9 cellular contexts compared by ENCODE assay signal in genomic region chr12:70849265-70849960, GRCh38.
DNase-seq lines count a peak whose midpoint lies in the region; ATAC-seq and TF ChIP-seq lines count a peak whose summit lies in the region.
"Had no signal": no experiment of that assay in that cellular context is flagged by ENCODE, and none has a peak within 500 bp of the region (broad histone marks: within the 10 kb centered on the region; RNA-seq: fewer than 3 reads in every experiment).

No MANE protein-coding gene starts in this region.

- TF ChIP-seq EP300 in upper lobe of left lung (IDR thresholded peaks at IDR 0.05), result no peak

- H3K36me3 Mint-ChIP-seq in neural progenitor cell, result no peaks in the 10 kb centered on the region
- H3K36me3 Mint-ChIP-seq in activated CD4-positive, alpha-beta T cell treated with anti-CD3 and anti-CD28 coated beads for 36 hours (ENCODE audit: low read depth), result no peaks in the 10 kb centered on the region
- H3K36me3 Mint-ChIP-seq: activated naive CD4-positive, alpha-beta T cell treated with anti-CD3 and anti-CD28 coated beads, Interleukin-2, amount 50 U/mL, for 24 hours had no signal

- no peak overlapping the region for H3K4me3 Mint-ChIP-seq in neural progenitor cell
- no peak overlapping the region for H3K4me3 Mint-ChIP-seq in activated CD4-positive, alpha-beta T cell treated with anti-CD3 and anti-CD28 coated beads for 36 hours
- H3K4me3 Mint-ChIP-seq: activated naive CD4-positive, alpha-beta T cell treated with anti-CD3 and anti-CD28 coated beads, Interleukin-2, amount 50 U/mL, for 24 hours had no signal

- DNase-seq in ELR (ENCODE audit: low read depth), result peak; percentile 24
- DNase-seq in M059J (ENCODE audit: low read depth), result peak; percentile 25
- DNase-seq in dedifferentiated amniotic fluid mesenchymal stem cell (ENCODE audit: extremely low spot score), result peak; percentile 47
- no peak for DNase-seq in neural progenitor cell (ENCODE audit: low spot score)
- no peak for DNase-seq in activated CD4-positive, alpha-beta T cell treated with anti-CD3 and anti-CD28 coated beads for 36 hours
- DNase-seq in upper lobe of left lung, result no peak
- no peak for DNase-seq in activated CD4-positive, alpha-beta T cell treated with anti-CD3 and anti-CD28 coated beads, Interleukin-2, amount 50 U/mL, for 4 hours

- POLR2A ChIA-PET in activated CD4-positive, alpha-beta T cell treated with anti-CD3 and anti-CD28 coated beads for 36 hours (lab: Charles Lee), result no interaction called here

- intact Hi-C loops in activated CD4-positive, alpha-beta T cell treated with anti-CD3 and anti-CD28 coated beads for 36 hours (cut with DNase I, micrococcal nuclease), result loop anchor here in 1 of 2 experiments (1.0 kb wide), 1 partner anchor 115 kb away; no protein-coding TSS in a partner anchor

- no peaks in the 10 kb centered on the region for H3K79me2 ChIP-seq in neural progenitor cell (ENCODE audit: low read depth)

- H3K27ac ChIP-seq in neural progenitor cell (no peak overlapping the region), upper lobe of left lung (no peak overlapping the region)

- TF ChIP-seq CTCF in neural progenitor cell (IDR thresholded peaks at IDR 0.05), result peak; percentile 61
- TF ChIP-seq CTCF in upper lobe of left lung (IDR thresholded peaks at IDR 0.05), result peak in 2 of 6 experiments; percentile 20 to 24

- H3K9me3 ChIP-seq in neural progenitor cell (ENCODE audit: low read depth) (no peaks in the 10 kb centered on the region), upper lobe of left lung (no peaks in the 10 kb centered on the region)

- no peaks in the 10 kb centered on the region for H3F3A ChIP-seq in neural progenitor cell (ENCODE audit: low read depth)

- H2AFZ ChIP-seq in neural progenitor cell (replicated peaks), result no peak overlapping the region

- no peak for ATAC-seq in HG02571 (IDR thresholded peaks at IDR 0.05; ENCODE audit: unreplicated experiment)
- no peak for ATAC-seq in activated CD4-positive, alpha-beta T cell treated with anti-CD3 and anti-CD28 coated beads for 36 hours
- no peak for ATAC-seq in upper lobe of left lung (ENCODE audit: low FRiP score in 2 of 2)

- no peak overlapping the region for H3K27ac Mint-ChIP-seq in neural progenitor cell
- H3K27ac Mint-ChIP-seq in activated CD4-positive, alpha-beta T cell treated with anti-CD3 and anti-CD28 coated beads for 36 hours, result no peak overlapping the region
- H3K27ac Mint-ChIP-seq: activated naive CD4-positive, alpha-beta T cell treated with anti-CD3 and anti-CD28 coated beads, Interleukin-2, amount 50 U/mL, for 24 hours had no signal

- TF ChIP-seq POLR2A in upper lobe of left lung (IDR thresholded peaks at IDR 0.05), result no peak

- 38 to 41% methylated on average over 3 of the region's 3 CpGs for WGBS in upper lobe of left lung, 2 donors

- no peaks in the 10 kb centered on the region for H4K20me1 ChIP-seq in neural progenitor cell (ENCODE audit: low read depth)

- H3K4me1 Mint-ChIP-seq in neural progenitor cell, result peaks cover 9% of the 10 kb centered on the region
- H3K4me1 Mint-ChIP-seq in activated CD4-positive, alpha-beta T cell treated with anti-CD3 and anti-CD28 coated beads for 36 hours, result no peaks in the 10 kb centered on the region
- H3K4me1 Mint-ChIP-seq: activated naive CD4-positive, alpha-beta T cell treated with anti-CD3 and anti-CD28 coated beads, Interleukin-2, amount 50 U/mL, for 24 hours had no signal

- no peaks in the 10 kb centered on the region for H3K27me3 ChIP-seq in neural progenitor cell
- no peaks in the 10 kb centered on the region for H3K27me3 ChIP-seq in upper lobe of left lung

- H3K36me3 ChIP-seq in neural progenitor cell (no peaks in the 10 kb centered on the region), upper lobe of left lung (no peaks in the 10 kb centered on the region)

- CTCF ChIA-PET in activated CD4-positive, alpha-beta T cell treated with anti-CD3 and anti-CD28 coated beads for 36 hours (lab: Charles Lee), result interaction anchor here (0.6 to 0.8 kb wide), 2 partner anchors 41 to 119 kb away, joined by 3 read pairs; no protein-coding TSS in a partner anchor

- no peaks in the 10 kb centered on the region for H3K9me3 Mint-ChIP-seq in neural progenitor cell
- no peaks in the 10 kb centered on the region for H3K9me3 Mint-ChIP-seq in activated CD4-positive, alpha-beta T cell treated with anti-CD3 and anti-CD28 coated beads for 36 hours (ENCODE audit: low read depth)
- H3K9me3 Mint-ChIP-seq: activated naive CD4-positive, alpha-beta T cell treated with anti-CD3 and anti-CD28 coated beads, Interleukin-2, amount 50 U/mL, for 24 hours had no signal

- H3K27me3 Mint-ChIP-seq in neural progenitor cell (ENCODE audit: insufficient read depth, low read depth), result no peaks in the 10 kb centered on the region
- H3K27me3 Mint-ChIP-seq in activated CD4-positive, alpha-beta T cell treated with anti-CD3 and anti-CD28 coated beads for 36 hours, result no peaks in the 10 kb centered on the region
- H3K27me3 Mint-ChIP-seq: activated naive CD4-positive, alpha-beta T cell treated with anti-CD3 and anti-CD28 coated beads, Interleukin-2, amount 50 U/mL, for 24 hours had no signal

- H3K4me3 ChIP-seq in neural progenitor cell (no peak overlapping the region), upper lobe of left lung (no peak overlapping the region)

- no peak overlapping the region for H3K9ac ChIP-seq in neural progenitor cell

- H3K4me1 ChIP-seq in neural progenitor cell (no peaks in the 10 kb centered on the region), upper lobe of left lung (peaks cover 0 to 26% (median 4%) of the 10 kb centered on the region in 4 donors)

- H3K4me2 ChIP-seq in neural progenitor cell, result no peak overlapping the region

Comparison
In these comparisons a context has a peak if more than half of its experiments do, and no peak if none do; other contexts are left out.
1. DNase-seq: peak in ELR (single experiment), M059J (single experiment) and dedifferentiated amniotic fluid mesenchymal stem cell (single experiment); none in neural progenitor cell (single experiment), activated CD4-positive, alpha-beta T cell treated with anti-CD3 and anti-CD28 coated beads for 36 hours (single experiment), upper lobe of left lung (0 of 2) and activated CD4-positive, alpha-beta T cell treated with anti-CD3 and anti-CD28 coated beads, Interleukin-2, amount 50 U/mL, for 4 hours (0 of 2).